ENCODE assay signal across 2 cellular contexts in genomic region chr10:99537381-99538286, GRCh38.
TF ChIP-seq lines count a peak whose summit lies in the region.

No MANE protein-coding gene starts in this region.

TF ChIP-seq in IMR-90, 13 proteins besides CTCF, POLR2A, EP300 and RAD21 (continued from another document):
- TF ChIP-seq CHD1 (IDR thresholded peaks at IDR 0.05; ENCODE audit: low read depth, low read length) = no peak
- TF ChIP-seq MAZ (IDR thresholded peaks at IDR 0.05; ENCODE audit: borderline replicate concordance, low read depth, low read length) = no peak
- no peak for TF ChIP-seq RCOR1 (IDR thresholded peaks at IDR 0.05; ENCODE audit: insufficient replicate concordance, low read length)
- TF ChIP-seq ELK1 (IDR thresholded peaks at IDR 0.05; ENCODE audit: borderline replicate concordance, low read depth, low read length) = no peak
- TF ChIP-seq SMC3 (IDR thresholded peaks at IDR 0.05; ENCODE audit: low read depth, low read length) = no peak
- no peak for TF ChIP-seq NFE2L2 (IDR thresholded peaks at IDR 0.05; ENCODE audit: low read depth, low read length)
- TF ChIP-seq, protein P1, sequence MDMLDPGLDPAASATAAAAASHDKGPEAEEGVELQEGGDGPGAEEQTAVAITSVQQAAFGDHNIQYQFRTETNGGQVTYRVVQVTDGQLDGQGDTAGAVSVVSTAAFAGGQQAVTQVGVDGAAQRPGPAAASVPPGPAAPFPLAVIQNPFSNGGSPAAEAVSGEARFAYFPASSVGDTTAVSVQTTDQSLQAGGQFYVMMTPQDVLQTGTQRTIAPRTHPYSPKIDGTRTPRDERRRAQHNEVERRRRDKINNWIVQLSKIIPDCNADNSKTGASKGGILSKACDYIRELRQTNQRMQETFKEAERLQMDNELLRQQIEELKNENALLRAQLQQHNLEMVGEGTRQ (IDR thresholded peaks at IDR 0.05; ENCODE audit: low read depth, low read length) = no peak
- TF ChIP-seq MAFK (IDR thresholded peaks at IDR 0.05; ENCODE audit: low read depth, low read length) = no peak
- TF ChIP-seq RFX5 (IDR thresholded peaks at IDR 0.05; ENCODE audit: low read depth, low read length) = no peak

TF ChIP-seq in HEK293T, 16 proteins besides CTCF, POLR2A, EP300 and RAD21 (continued from another document):
- TF ChIP-seq BHLHE40 (IDR thresholded peaks at IDR 0.05; ENCODE audit: borderline replicate concordance) = no peak
- no peak for TF ChIP-seq PKNOX1 (IDR thresholded peaks at IDR 0.05)
- TF ChIP-seq HDGF (IDR thresholded peaks at IDR 0.05; ENCODE audit: borderline replicate concordance) = no peak
- no peak for TF ChIP-seq CTBP1 (IDR thresholded peaks at IDR 0.05; ENCODE audit: borderline replicate concordance)
